14 cellular contexts compared by ENCODE assay signal in genomic region chr5:1485320-1486118, GRCh38. TPM values are rescaled to one million over a fixed set of nuclear protein-coding genes. Genes with fewer than 3 reads are reported as not detected.
DNase-seq lines count a peak whose midpoint lies in the region; ATAC-seq and TF ChIP-seq lines count a peak whose summit lies in the region.
"Had no signal": no experiment of that assay in that cellular context is flagged by ENCODE, and none has a peak within 500 bp of the region (broad histone marks: within the 10 kb centered on the region; RNA-seq: fewer than 3 reads in every experiment).

No MANE protein-coding gene starts in this region.

- H3K4me3 ChIP-seq in spleen, result peak overlapping the region in 1 of 8 donors; percentile 44
- H3K4me3 ChIP-seq in ovary, result no peak overlapping the region

- TF ChIP-seq CTCF in spleen (IDR thresholded peaks at IDR 0.05 in 8 of 11, conservative IDR thresholded peaks at IDR 0.05 in 3 of 11) (no peak), ovary (IDR thresholded peaks at IDR 0.05) (no peak)

- H3K9me3 ChIP-seq in spleen (no peaks in the 10 kb centered on the region), ovary (no peaks in the 10 kb centered on the region)
- H3K9me3 ChIP-seq: SK-N-SH had no signal

- H3K27me3 ChIP-seq in spleen (replicated peaks in 1 of 7) (no peaks in the 10 kb centered on the region), ovary (no peaks in the 10 kb centered on the region)

- TF ChIP-seq EP300 in ovary (IDR thresholded peaks at IDR 0.05), result no peak

- WGBS in spleen, 5 donors, result 81 to 87% (median 82%) methylated on average over 7 to 18 of the region's 18 CpGs
- 88 to 91% (median 91%) methylated on average over 15 to 18 of the region's 18 CpGs for WGBS in ovary, 3 donors

- TF ChIP-seq POLR2A in spleen (IDR thresholded peaks at IDR 0.05), result no peak
- no peak for TF ChIP-seq POLR2A in ovary (IDR thresholded peaks at IDR 0.05)

- DNase-seq in spleen (no peak), ovary (no peak), cortex of kidney (lab: John Stamatoyannopoulos, UW) (no peak), NCI-H187 (lab: John Stamatoyannopoulos, UW) (no peak)
- DNase-seq: activated CD4-positive, alpha-beta T cell treated with anti-CD3 and anti-CD28 coated beads, Interleukin-2, amount 50 U/mL, for 48 hours; anterior cingulate cortex; NCI-H446 treated with DMSO at 0.1 percent for 48 hours; SK-N-SH; stimulated activated CD4-positive, alpha-beta T cell treated with anti-CD3 and anti-CD28 coated beads, Interleukin-15, amount 100 ng/mL, for 24 hours had no signal

- H3K36me3 ChIP-seq in spleen (peaks cover 0 to 96% (median 72%) of the 10 kb centered on the region in 6 donors), ovary (no peaks in the 10 kb centered on the region)

- H3K4me1 ChIP-seq in spleen (peaks cover 28 to 97% (median 85%) of the 10 kb centered on the region in 6 donors), ovary (ENCODE audit: insufficient read depth) (no peaks in the 10 kb centered on the region)

- H3K27ac ChIP-seq in spleen, result peak overlapping the region in 7 of 8 donors; percentile 56 to 96 (median 71)
- H3K27ac ChIP-seq in ovary, result no peak overlapping the region
- H3K27ac ChIP-seq: KMS-11 had no signal

- ATAC-seq in GM19023 (IDR thresholded peaks at IDR 0.05; ENCODE audit: unreplicated experiment) (peak; percentile 35), GM21825 (IDR thresholded peaks at IDR 0.05; ENCODE audit: unreplicated experiment) (peak; percentile 30), HG03439 (IDR thresholded peaks at IDR 0.05; ENCODE audit: unreplicated experiment) (peak; percentile 22)

- intact Hi-C loops in spleen (cut with DNase I; ENCODE audit: low total_unique reads) (no loop called here), ovary (cut with DNase I) (loop anchor here in 1 of 4 donors (10.0 kb wide), 1 partner anchor 159 kb away; no protein-coding TSS in a partner anchor)

RNA-seq across cellular contexts. Expression of gene LPCAT1, which starts 38.2 kb away (rescaled TPM):
- total RNA-seq in spleen (100 to 1,000 TPM; 126 to 322 (median 223) TPM), ovary (10 to 100 TPM; 13.0 to 28.2 (median 25.3) TPM)
- polyA plus RNA-seq in spleen (100 to 1,000 TPM in 1 of 3 donors, 10 to 100 TPM in 2; 52.2 to 123 (median 94.8) TPM), ovary (10 to 100 TPM; 18.7 to 57.1 TPM)

RNA-seq across cellular contexts. Expression of gene SLC6A3, which starts 40.3 kb away (rescaled TPM):
- under 1 TPM in 3 of 7 donors, not detected in 4; 0.09 to 0.27 (median 0.18) TPM for total RNA-seq in spleen
- under 1 TPM; 0.02 to 0.06 (median 0.03) TPM for polyA plus RNA-seq in spleen
- under 1 TPM; 0.05 to 0.62 (median 0.38) TPM for total RNA-seq in ovary
- under 1 TPM; 0.40 to 0.56 TPM for polyA plus RNA-seq in ovary
- total RNA-seq: endothelial cell of umbilical vein had no signal
- polyA plus RNA-seq: endothelial cell of umbilical vein, SK-N-SH had no signal

Comparison
In these comparisons a context has a peak if more than half of its experiments do, and no peak if none do; other contexts are left out.
1. H3K27ac ChIP-seq: peak in spleen (7 of 8); none in ovary (0 of 2).
2. RNA of gene LPCAT1, which starts 38.2 kb away (total RNA-seq): 126 to 322 TPM in spleen; 13.0 to 28.2 TPM in ovary; every median in the first group is over 4 times any median in the second.
3. Peak in every context shown above with its lines, with median percentiles within 50 percentile points of each other: ATAC-seq.